10 cellular contexts compared by ENCODE assay signal in the genomic region with DNA sequence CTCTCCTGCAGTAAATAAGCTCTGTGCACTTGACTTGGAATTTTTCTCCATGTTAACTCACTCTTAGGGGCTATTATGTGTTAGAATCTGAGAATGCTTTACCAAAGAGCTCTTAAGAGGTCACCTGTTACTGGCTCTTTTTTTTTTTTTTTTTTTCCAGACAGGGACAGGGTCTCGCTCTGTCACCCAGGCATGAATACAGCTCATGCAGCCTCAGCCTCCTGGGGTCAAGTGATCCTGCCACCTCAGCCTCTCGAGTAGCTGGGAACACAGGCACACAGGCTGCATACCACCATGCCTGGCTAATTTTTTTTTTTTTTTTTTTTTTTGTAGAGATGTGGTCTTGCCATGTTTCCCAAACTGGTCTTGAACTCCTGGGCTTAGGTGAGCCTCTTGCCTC. TPM values are rescaled to one million over a fixed set of nuclear protein-coding genes. Genes with fewer than 3 reads are reported as not detected.
DNase-seq lines count a peak whose midpoint lies in the region; ATAC-seq and TF ChIP-seq lines count a peak whose summit lies in the region.
"Had no signal": no experiment of that assay in that cellular context is flagged by ENCODE, and none has a peak within 500 bp of the region (broad histone marks: within the 10 kb centered on the region; RNA-seq: fewer than 3 reads in every experiment).

No MANE protein-coding gene starts in this region.

- no peak for TF ChIP-seq CTCF in PC-3 (conservative IDR thresholded peaks at IDR 0.05; ENCODE audit: low read depth, low read length)
- no peak for TF ChIP-seq CTCF in esophagus muscularis mucosa (IDR thresholded peaks at IDR 0.05)
- no peak for TF ChIP-seq CTCF in parathyroid adenoma (IDR thresholded peaks at IDR 0.05)
- no peak for TF ChIP-seq CTCF in progenitor cell of endocrine pancreas (IDR thresholded peaks at IDR 0.05; ENCODE audit: unreplicated experiment)

- no peaks in the 10 kb centered on the region for H3K9me3 ChIP-seq in BLaER1 treated with 17β-estradiol and CSF1 and Interleukin-3, amounts not matched to agents 10 nM and 100 nM (replicated peaks in 1 of 11)
- H3K9me3 ChIP-seq in PC-3 (ENCODE audit: low read length) (no peaks in the 10 kb centered on the region), esophagus muscularis mucosa (no peaks in the 10 kb centered on the region), parathyroid adenoma (ENCODE audit: control insufficient read depth, low read length) (no peaks in the 10 kb centered on the region)
- H3K9me3 ChIP-seq: BLaER1 had no signal

- H3K79me2 ChIP-seq in PC-3 (ENCODE audit: low read length) (peaks cover 35% of the 10 kb centered on the region), parathyroid adenoma (peaks cover 14% of the 10 kb centered on the region)

- H3K4me1 ChIP-seq in BLaER1 treated with 17β-estradiol and CSF1 and Interleukin-3, amounts not matched to agents 10 nM and 100 nM, result peaks cover 29 to 54% (median 44%) of the 10 kb centered on the region in 10 experiments
- H3K4me1 ChIP-seq in PC-3 (ENCODE audit: insufficient read depth, low read length) (peaks cover 43% of the 10 kb centered on the region), esophagus muscularis mucosa (peaks cover 23 to 42% (median 33%) of the 10 kb centered on the region in 4 donors), parathyroid adenoma (peaks cover 6% of the 10 kb centered on the region)

- ATAC-seq in PC-3, result no peak

- peak overlapping the region in 5 of 11 experiments; percentile 11 to 47 (median 40); a peak in 8 of 22 replicates for H3K9ac ChIP-seq in BLaER1 treated with 17β-estradiol and CSF1 and Interleukin-3, amounts not matched to agents 10 nM and 100 nM
- H3K9ac ChIP-seq in PC-3 (ENCODE audit: low read length) (peak overlapping the region; percentile 28), parathyroid adenoma (no peak overlapping the region)

- no TSS peak for BruUV-seq in PC-3 (replicated peaks; lab: Mats Ljungman, UMichigan)

- H3K27ac ChIP-seq in BLaER1 treated with 17β-estradiol and CSF1 and Interleukin-3, amounts not matched to agents 10 nM and 100 nM, result peak overlapping the region in 8 of 11 experiments; percentile 2 to 69 (median 52); a peak in 14 of 22 replicates
- H3K27ac ChIP-seq in PC-3 (ENCODE audit: low read length) (peak overlapping the region; percentile 79), esophagus muscularis mucosa (replicated peaks in 1 of 4) (peak overlapping the region; percentile 18 to 67 (median 47)), parathyroid adenoma (peak overlapping the region; percentile 34)
- H3K27ac ChIP-seq: BLaER1 had no signal

- POLR2A ChIA-PET in PC-3 (lab: Charles Lee; ENCODE audit: unreplicated experiment), result interaction anchor here (0.7 kb wide), 1 partner anchor 14 kb away, joined by 5 read pairs; no protein-coding TSS in a partner anchor

- WGBS in esophagus muscularis mucosa, result 88% methylated on average over 2 of the region's 2 CpGs

- no peak overlapping the region for H2AFZ ChIP-seq in PC-3 (ENCODE audit: low read length)
- H2AFZ ChIP-seq in parathyroid adenoma, result no peak overlapping the region

- no peaks in the 10 kb centered on the region for H3K9me2 ChIP-seq in PC-3 (replicated peaks; ENCODE audit: low read length)

- H3K4me3 Mint-ChIP-seq in progenitor cell of endocrine pancreas (ENCODE audit: low read depth), result no peak overlapping the region

- peaks cover 12% of the 10 kb centered on the region for H3K36me3 Mint-ChIP-seq in progenitor cell of endocrine pancreas (ENCODE audit: insufficient read depth)

- no peak for DNase-seq in PC-3
- DNase-seq in esophagus muscularis mucosa (ENCODE audit: extremely low spot score), result no peak
- DNase-seq in progenitor cell of endocrine pancreas (ENCODE audit: low spot score, unreplicated experiment), result no peak
- no peak for DNase-seq in GF-D8 (lab: John Stamatoyannopoulos, UW)
- no peak for DNase-seq in NCI-H510A treated with DMSO at 0.1 percent for 48 hours (lab: John Stamatoyannopoulos, UW)
- no peak for DNase-seq in NCI-H146 (lab: John Stamatoyannopoulos, UW)
- DNase-seq: T-helper 9 cell had no signal

- H3K4me1 Mint-ChIP-seq in progenitor cell of endocrine pancreas (ENCODE audit: low read depth), result no peaks in the 10 kb centered on the region

- no peak overlapping the region for H3K4me3 ChIP-seq in BLaER1 treated with 17β-estradiol and CSF1 and Interleukin-3, amounts not matched to agents 10 nM and 100 nM
- H3K4me3 ChIP-seq in PC-3 (ENCODE audit: low read length) (peak overlapping the region; percentile 27; the same call in 1 of the 2 replicates), esophagus muscularis mucosa (no peak overlapping the region), parathyroid adenoma (ENCODE audit: low read depth, low read length) (peak overlapping the region; percentile 33)
- H3K4me3 ChIP-seq: BLaER1 had no signal

- CTCF ChIA-PET in PC-3 (lab: Charles Lee), result no interaction called here

- peak overlapping the region in 10 of 11 experiments; percentile 0 to 79 (median 53); a peak in 16 of 22 replicates for H3K4me2 ChIP-seq in BLaER1 treated with 17β-estradiol and CSF1 and Interleukin-3, amounts not matched to agents 10 nM and 100 nM
- H3K4me2 ChIP-seq in PC-3 (ENCODE audit: low read length) (peak overlapping the region; percentile 62), parathyroid adenoma (ENCODE audit: low read length) (peak overlapping the region; percentile 32)

- no peak for TF ChIP-seq POLR2A in esophagus muscularis mucosa (IDR thresholded peaks at IDR 0.05; ENCODE audit: low read depth)

- H3K27me3 ChIP-seq in BLaER1 treated with 17β-estradiol and CSF1 and Interleukin-3, amounts not matched to agents 10 nM and 100 nM, result no peaks in the 10 kb centered on the region
- no peaks in the 10 kb centered on the region for H3K27me3 ChIP-seq in PC-3 (ENCODE audit: low read length)
- H3K27me3 ChIP-seq in esophagus muscularis mucosa, result no peaks in the 10 kb centered on the region
- no peaks in the 10 kb centered on the region for H3K27me3 ChIP-seq in parathyroid adenoma (ENCODE audit: control insufficient read depth, insufficient read depth, low read length)
- H3K27me3 ChIP-seq: BLaER1 had no signal

- no peaks in the 10 kb centered on the region for H3K27me3 Mint-ChIP-seq in progenitor cell of endocrine pancreas

- H4K20me1 ChIP-seq in BLaER1 treated with 17β-estradiol and CSF1 and Interleukin-3, amounts not matched to agents 10 nM and 100 nM, result peaks cover 0 to 73% (median 12%) of the 10 kb centered on the region in 11 experiments; a peak in 14 of 22 replicates
- peaks cover 12% of the 10 kb centered on the region for H4K20me1 ChIP-seq in PC-3 (ENCODE audit: low read length)

- peaks cover 11% of the 10 kb centered on the region for H3F3A ChIP-seq in PC-3 (ENCODE audit: low read length, unreplicated experiment)

- no peak for TF ChIP-seq EP300 in esophagus muscularis mucosa (IDR thresholded peaks at IDR 0.05)

- no peak overlapping the region for H3K27ac Mint-ChIP-seq in progenitor cell of endocrine pancreas

- intact Hi-C loops in PC-3 (cut with micrococcal nuclease), result loop anchor here (1.0 kb wide), 2 partner anchors 22 to 31 kb away; a partner anchor contains a TSS
- intact Hi-C loops in esophagus muscularis mucosa (cut with DNase I), result no loop called here

- no peaks in the 10 kb centered on the region for H3K9me3 Mint-ChIP-seq in progenitor cell of endocrine pancreas (ENCODE audit: low read depth)

- H3K36me3 ChIP-seq in BLaER1 treated with 17β-estradiol and CSF1 and Interleukin-3, amounts not matched to agents 10 nM and 100 nM, result peaks cover 95 to 100% (median 100%) of the 10 kb centered on the region in 11 experiments
- H3K36me3 ChIP-seq in PC-3 (ENCODE audit: low read depth, low read length) (peaks cover 78% of the 10 kb centered on the region), esophagus muscularis mucosa (peaks cover 23 to 82% (median 70%) of the 10 kb centered on the region in 4 donors), parathyroid adenoma (ENCODE audit: control insufficient read depth, insufficient read depth, low read length) (peaks cover 4% of the 10 kb centered on the region)

RNA-seq across cellular contexts. Expression of a gene that starts 22.1 kb away (rescaled TPM):
- total RNA-seq in PC-3 (2014; rRNA removed), result 56.6 and 84.7 TPM in 2 replicates
- 10 to 100 TPM; 17.4 to 26.5 (median 23.1) TPM for total RNA-seq in esophagus muscularis mucosa
- total RNA-seq in progenitor cell of endocrine pancreas, result 39.9 and 42.3 TPM in 2 replicates

RNA-seq across cellular contexts. Expression of a gene that starts 22.2 kb away (rescaled TPM):
- total RNA-seq in PC-3 (2014; rRNA removed) (3.8 and 5.7 TPM in 2 replicates), esophagus muscularis mucosa (1 to 10 TPM; 2.9 to 3.5 (median 3.2) TPM), progenitor cell of endocrine pancreas (3.8 and 4.2 TPM in 2 replicates)

Comparison
In these comparisons a context has a peak if more than half of its experiments do, and no peak if none do; other contexts are left out.
1. H3K4me3 ChIP-seq: peak in PC-3 (single experiment) and parathyroid adenoma (single experiment); none in BLaER1 treated with 17β-estradiol and CSF1 and Interleukin-3, amounts not matched to agents 10 nM and 100 nM (0 of 10) and esophagus muscularis mucosa (0 of 4).
2. Peak in every context shown above with its lines, with median percentiles within 50 percentile points of each other: H3K27ac ChIP-seq and H3K4me2 ChIP-seq.